ENCODE assay signal across 35 cellular contexts in the genomic region with DNA sequence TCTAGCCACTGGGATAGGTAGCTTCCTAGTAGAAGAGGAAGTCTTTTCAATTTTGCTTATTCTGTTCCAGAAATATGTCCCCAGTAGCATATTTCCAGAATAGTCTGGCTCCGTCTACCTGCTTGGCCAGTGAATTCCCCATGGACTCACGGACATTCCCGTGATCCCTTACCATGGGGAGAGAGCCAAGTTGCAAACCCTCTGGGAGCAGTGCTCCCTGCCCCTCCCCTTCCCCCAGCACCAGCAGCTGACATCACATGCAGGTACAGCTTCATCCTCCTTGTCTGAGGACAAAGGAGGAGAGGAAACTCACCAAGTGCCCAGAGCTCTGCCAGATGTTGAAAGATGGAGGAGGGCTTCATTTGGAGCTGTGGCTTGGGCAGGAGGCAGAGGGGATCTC.
"Had no signal": no experiment of that assay in that cellular context is flagged by ENCODE, and none has a peak within 500 bp of the region (broad histone marks: within the 10 kb centered on the region; RNA-seq: fewer than 3 reads in every experiment).

No MANE protein-coding gene starts in this region.

- H3K36me3 Mint-ChIP-seq: activated CD4-positive, alpha-beta memory T cell treated with anti-CD3 and anti-CD28 coated beads for 36 hours; activated naive CD4-positive, alpha-beta T cell treated with anti-CD3 and anti-CD28 coated beads, Interleukin-2, amount 50 U/mL, for 24 hours; activated naive CD8-positive, alpha-beta T cell treated with anti-CD3 and anti-CD28 coated beads for 36 hours had no signal

- H3K27ac ChIP-seq: body of pancreas, esophagus muscularis mucosa, foreskin keratinocyte, gastrocnemius medialis, heart left ventricle, WERI-Rb-1 had no signal

- H3K9me3 ChIP-seq: adrenal gland, body of pancreas, esophagus muscularis mucosa, gastrocnemius medialis, heart left ventricle had no signal

- H3K36me3 ChIP-seq: adrenal gland, esophagus muscularis mucosa, gastrocnemius medialis, heart left ventricle, WERI-Rb-1 had no signal

- H3K9me3 Mint-ChIP-seq: activated CD4-positive, alpha-beta memory T cell treated with anti-CD3 and anti-CD28 coated beads for 36 hours; activated CD4-positive, alpha-beta T cell treated with anti-CD3 and anti-CD28 coated beads, Interleukin-2, amount 10 ng/mL, durations not matched to agents 24 days and 14 days; activated naive CD4-positive, alpha-beta T cell treated with anti-CD3 and anti-CD28 coated beads for 36 hours; activated naive CD4-positive, alpha-beta T cell treated with anti-CD3 and anti-CD28 coated beads, Interleukin-2, amount 50 U/mL, for 24 hours; activated naive CD8-positive, alpha-beta T cell treated with anti-CD3 and anti-CD28 coated beads for 36 hours; activated naive CD8-positive, alpha-beta T cell treated with anti-CD3 and anti-CD28 coated beads, Interleukin-2, amount 50 U/mL, for 24 hours; activated T-helper 1 cell treated with anti-CD3 and anti-CD28 coated beads, Interleukin-12 subunit alpha, Interleukin-12 subunit beta, Interleukin-2, Interleukin-4 antibody, amounts not matched to agents 30 ng/mL and 10 ng/mL and 1 ng/mL, durations not matched to agents 14 hours and 24 hours and 36 hours; activated T-helper 2 cell treated with anti-CD3 and anti-CD28 coated beads, Interferon-gamma antibody, Interleukin-2, Interleukin-4, amounts not matched to agents 10 μg/mL and 5 μg/mL and 100 μg/mL, durations not matched to agents 14 hours and 24 hours and 36 hours; effector memory CD8-positive, alpha-beta T cell had no signal

- H3K27me3 ChIP-seq: adrenal gland, body of pancreas, esophagus muscularis mucosa, gastrocnemius medialis, heart left ventricle had no signal

- H3K4me3 ChIP-seq: adrenal gland, body of pancreas, esophagus muscularis mucosa, gastrocnemius medialis, heart left ventricle had no signal

- DNase-seq: activated CD4-positive, alpha-beta memory T cell treated with anti-CD3 and anti-CD28 coated beads for 36 hours; activated CD4-positive, alpha-beta T cell treated with anti-CD3 and anti-CD28 coated beads for 36 hours; activated CD4-positive, alpha-beta T cell treated with anti-CD3 and anti-CD28 coated beads, Interleukin-2, amount 10 ng/mL, durations not matched to agents 24 days and 14 days; activated CD4-positive, CD25-positive, alpha-beta regulatory T cell; activated CD4-positive, CD25-positive, alpha-beta regulatory T cell treated with anti-CD3 and anti-CD28 coated beads, Interleukin-2, amount 50 U/mL, for 72 hours; activated CD8-positive, alpha-beta memory T cell treated with anti-CD3 and anti-CD28 coated beads, Interleukin-2, amount 10 ng/mL, durations not matched to agents 7 days and 5 days; activated CD8-positive, alpha-beta memory T cell treated with anti-CD3 and anti-CD28 coated beads, Interleukin-2, amount 50 U/mL, for 4 hours; activated CD8-positive, alpha-beta T cell treated with anti-CD3 and anti-CD28 coated beads, Interleukin-2, amount 10 ng/mL, durations not matched to agents 7 days and 5 days; activated effector memory CD4-positive, alpha-beta T cell treated with anti-CD3 and anti-CD28 coated beads, Interleukin-2, amount 50 U/mL, for 16 hours; activated naive CD4-positive, alpha-beta T cell treated with anti-CD3 and anti-CD28 coated beads for 36 hours; activated naive CD8-positive, alpha-beta T cell treated with anti-CD3 and anti-CD28 coated beads for 36 hours; activated naive CD8-positive, alpha-beta T cell treated with anti-CD3 and anti-CD28 coated beads, Interleukin-2, amount 50 U/mL, for 24 hours; activated T-cell treated with anti-CD3 and anti-CD28 coated beads, Interleukin-2, amount 50 U/mL, for 1 hour; activated T-cell treated with anti-CD3 and anti-CD28 coated beads, Interleukin-2, amount 50 U/mL, for 48 hours; amygdala; aorta; body of pancreas; caudate nucleus; cortex of kidney; dermis blood vessel endothelial cell; effector CD4-positive, alpha-beta T cell; effector memory CD8-positive, alpha-beta T cell; erythroblast; foreskin keratinocyte; gastrocnemius medialis; glutamatergic neuron; heart left ventricle; T1000; WERI-Rb-1 had no signal

- H3K4me1 Mint-ChIP-seq: activated naive CD4-positive, alpha-beta T cell treated with anti-CD3 and anti-CD28 coated beads, Interleukin-2, amount 50 U/mL, for 24 hours; activated naive CD8-positive, alpha-beta T cell treated with anti-CD3 and anti-CD28 coated beads, Interleukin-2, amount 50 U/mL, for 24 hours had no signal

- H3K4me1 ChIP-seq: body of pancreas, foreskin keratinocyte, gastrocnemius medialis had no signal

- H3K4me3 Mint-ChIP-seq: activated CD4-positive, alpha-beta memory T cell treated with anti-CD3 and anti-CD28 coated beads for 36 hours; activated CD4-positive, alpha-beta T cell treated with anti-CD3 and anti-CD28 coated beads for 36 hours; activated CD4-positive, alpha-beta T cell treated with anti-CD3 and anti-CD28 coated beads, Interleukin-2, amount 10 ng/mL, durations not matched to agents 24 days and 14 days; activated CD8-positive, alpha-beta memory T cell treated with anti-CD3 and anti-CD28 coated beads, Interleukin-2, amount 10 ng/mL, durations not matched to agents 7 days and 5 days; activated CD8-positive, alpha-beta T cell treated with anti-CD3 and anti-CD28 coated beads, Interleukin-2, amount 10 ng/mL, durations not matched to agents 7 days and 5 days; activated naive CD4-positive, alpha-beta T cell treated with anti-CD3 and anti-CD28 coated beads for 36 hours; activated naive CD4-positive, alpha-beta T cell treated with anti-CD3 and anti-CD28 coated beads, Interleukin-2, amount 50 U/mL, for 24 hours; activated naive CD8-positive, alpha-beta T cell treated with anti-CD3 and anti-CD28 coated beads for 36 hours; activated naive CD8-positive, alpha-beta T cell treated with anti-CD3 and anti-CD28 coated beads, Interleukin-2, amount 50 U/mL, for 24 hours; activated T-helper 1 cell treated with anti-CD3 and anti-CD28 coated beads, Interleukin-12 subunit alpha, Interleukin-12 subunit beta, Interleukin-2, Interleukin-4 antibody, amounts not matched to agents 30 ng/mL and 10 ng/mL and 1 ng/mL, durations not matched to agents 14 hours and 24 hours and 36 hours; effector memory CD8-positive, alpha-beta T cell had no signal

- FAIRE-seq: colon had no signal

- H3K27me3 Mint-ChIP-seq: activated CD4-positive, alpha-beta memory T cell treated with anti-CD3 and anti-CD28 coated beads for 36 hours; activated CD4-positive, alpha-beta T cell treated with anti-CD3 and anti-CD28 coated beads for 36 hours; activated CD4-positive, alpha-beta T cell treated with anti-CD3 and anti-CD28 coated beads, Interleukin-2, amount 10 ng/mL, durations not matched to agents 24 days and 14 days; activated CD8-positive, alpha-beta memory T cell treated with anti-CD3 and anti-CD28 coated beads, Interleukin-2, amount 10 ng/mL, durations not matched to agents 7 days and 5 days; activated naive CD4-positive, alpha-beta T cell treated with anti-CD3 and anti-CD28 coated beads, Interleukin-2, amount 50 U/mL, for 24 hours; activated naive CD8-positive, alpha-beta T cell treated with anti-CD3 and anti-CD28 coated beads for 36 hours; activated naive CD8-positive, alpha-beta T cell treated with anti-CD3 and anti-CD28 coated beads, Interleukin-2, amount 50 U/mL, for 24 hours; effector memory CD8-positive, alpha-beta T cell had no signal

- ATAC-seq: activated CD4-positive, alpha-beta T cell treated with anti-CD3 and anti-CD28 coated beads for 36 hours; activated CD8-positive, alpha-beta memory T cell treated with anti-CD3 and anti-CD28 coated beads, Interleukin-2, amount 10 ng/mL, durations not matched to agents 7 days and 5 days; body of pancreas; effector memory CD8-positive, alpha-beta T cell; foreskin keratinocyte; gastrocnemius medialis; heart left ventricle had no signal

- H3K27ac Mint-ChIP-seq: activated CD4-positive, alpha-beta memory T cell treated with anti-CD3 and anti-CD28 coated beads for 36 hours; activated CD4-positive, alpha-beta T cell treated with anti-CD3 and anti-CD28 coated beads for 36 hours; activated CD4-positive, alpha-beta T cell treated with anti-CD3 and anti-CD28 coated beads, Interleukin-2, amount 10 ng/mL, durations not matched to agents 24 days and 14 days; activated CD8-positive, alpha-beta memory T cell treated with anti-CD3 and anti-CD28 coated beads, Interleukin-2, amount 10 ng/mL, durations not matched to agents 7 days and 5 days; activated CD8-positive, alpha-beta T cell treated with anti-CD3 and anti-CD28 coated beads, Interleukin-2, amount 10 ng/mL, durations not matched to agents 7 days and 5 days; activated naive CD4-positive, alpha-beta T cell treated with anti-CD3 and anti-CD28 coated beads for 36 hours; activated naive CD4-positive, alpha-beta T cell treated with anti-CD3 and anti-CD28 coated beads, Interleukin-2, amount 50 U/mL, for 24 hours; activated naive CD8-positive, alpha-beta T cell treated with anti-CD3 and anti-CD28 coated beads for 36 hours; activated naive CD8-positive, alpha-beta T cell treated with anti-CD3 and anti-CD28 coated beads, Interleukin-2, amount 50 U/mL, for 24 hours; activated T-helper 1 cell treated with anti-CD3 and anti-CD28 coated beads, Interleukin-12 subunit alpha, Interleukin-12 subunit beta, Interleukin-2, Interleukin-4 antibody, amounts not matched to agents 30 ng/mL and 10 ng/mL and 1 ng/mL, durations not matched to agents 14 hours and 24 hours and 36 hours; activated T-helper 2 cell treated with anti-CD3 and anti-CD28 coated beads, Interferon-gamma antibody, Interleukin-2, Interleukin-4, amounts not matched to agents 10 μg/mL and 5 μg/mL and 100 μg/mL, durations not matched to agents 14 hours and 24 hours and 36 hours; effector memory CD8-positive, alpha-beta T cell had no signal
